Comparison of ENCODE assay signal across 13 cellular contexts in genomic region chr6:106870069-106870468, GRCh38.
DNase-seq lines count a peak whose midpoint lies in the region; ATAC-seq, FAIRE-seq and TF ChIP-seq lines count a peak whose summit lies in the region.
"Had no signal": no experiment of that assay in that cellular context is flagged by ENCODE, and none has a peak within 500 bp of the region (broad histone marks: within the 10 kb centered on the region; RNA-seq: fewer than 3 reads in every experiment).

No MANE protein-coding gene starts in this region.

- H3K27ac ChIP-seq in mesendoderm (ENCODE audit: low read depth, low read length) (no peak overlapping the region), small intestine (ENCODE audit: low read depth in 1 of 2, low read length in 1 of 2) (peak overlapping the region in 1 of 2 donors; percentile 24)
- H3K27ac ChIP-seq: suprapubic skin had no signal

- H3K36me3 ChIP-seq in mesendoderm (ENCODE audit: control insufficient read depth, insufficient read depth, low read length) (no peaks in the 10 kb centered on the region), small intestine (ENCODE audit: control insufficient read depth in 2 of 2, insufficient read depth in 2 of 2, low read length in 2 of 2) (no peaks in the 10 kb centered on the region)
- H3K36me3 ChIP-seq: suprapubic skin had no signal

- DNase-seq in H54 (ENCODE audit: insufficient read length, low spot score): peak; percentile 16
- peak; percentile 57 for DNase-seq in SW480 (ENCODE audit: low spot score)
- peak; percentile 89 for DNase-seq in fibroblast of the aortic adventitia (ENCODE audit: low read depth)
- DNase-seq in type B pancreatic cell (ENCODE audit: extremely low spot score, unreplicated experiment): no peak
- DNase-seq in DMS79 (lab: John Stamatoyannopoulos, UW): no peak
- DNase-seq in mesendoderm: no peak
- no peak for DNase-seq in small intestine
- DNase-seq: anterior cingulate cortex, NCI-H510A had no signal

- WGBS in mesendoderm (ENCODE audit: extremely low coverage, insufficient coverage, low lambda C conversion rate): no CpG with 5 or more reads among the region's 1 CpG
- WGBS in small intestine, 3 donors: 93 to 100% (median 96%) methylated on average over 1 of the region's 1 CpG

- H3K4me1 Mint-ChIP-seq in type B pancreatic cell (ENCODE audit: unreplicated experiment): peaks cover 30% of the 10 kb centered on the region

- no peak overlapping the region for H3K4ac ChIP-seq in mesendoderm (ENCODE audit: low read depth, low read length)

- no peaks in the 10 kb centered on the region for H3K79me2 ChIP-seq in mesendoderm (ENCODE audit: control insufficient read depth, insufficient read depth, low read length)

- H3K27me3 Mint-ChIP-seq in type B pancreatic cell: no peaks in the 10 kb centered on the region

- FAIRE-seq in H54 (lab: Jason Lieb, UNC) (no peak), small intestine (lab: Jason Lieb, UNC) (no peak)
- FAIRE-seq: endometrium had no signal

- no peak overlapping the region for H4K8ac ChIP-seq in mesendoderm (ENCODE audit: low read depth, low read length)

- no peak for ATAC-seq in GM18870 (IDR thresholded peaks at IDR 0.05; ENCODE audit: unreplicated experiment)
- ATAC-seq: sciatic nerve had no signal

- H2BK120ac ChIP-seq in mesendoderm (ENCODE audit: low read depth, low read length): no peak overlapping the region

- H3K27me3 ChIP-seq in mesendoderm (ENCODE audit: insufficient read depth, low read length, poor library complexity) (no peaks in the 10 kb centered on the region), small intestine (ENCODE audit: control insufficient read depth in 2 of 2, insufficient read depth in 2 of 2, low read length in 2 of 2) (no peaks in the 10 kb centered on the region)
- H3K27me3 ChIP-seq: suprapubic skin had no signal

- no peak overlapping the region for H2AK5ac ChIP-seq in mesendoderm (ENCODE audit: low read length)

- H2BK15ac ChIP-seq in mesendoderm (replicated peaks; ENCODE audit: low read depth): no peak overlapping the region

- no peak overlapping the region for H3K56ac ChIP-seq in mesendoderm (ENCODE audit: low read length)

- H3K4me2 ChIP-seq in mesendoderm (ENCODE audit: low read length): no peak overlapping the region

- peaks cover 24% of the 10 kb centered on the region for H3K36me3 Mint-ChIP-seq in type B pancreatic cell

- H3K9me3 ChIP-seq in small intestine (ENCODE audit: control insufficient read depth, low read depth): no peaks in the 10 kb centered on the region
- H3K9me3 ChIP-seq: suprapubic skin had no signal

- no peak overlapping the region for H4K5ac ChIP-seq in mesendoderm (ENCODE audit: low read length)

- H3K9ac ChIP-seq in mesendoderm (ENCODE audit: low read length): no peak overlapping the region

- H3K27ac Mint-ChIP-seq in type B pancreatic cell: peak overlapping the region; percentile 76

- no peak overlapping the region for H2BK5ac ChIP-seq in mesendoderm (ENCODE audit: low read length)

- H3K79me1 ChIP-seq in mesendoderm (ENCODE audit: low read length): no peaks in the 10 kb centered on the region

- H3K18ac ChIP-seq in mesendoderm (ENCODE audit: low read length): no peak overlapping the region

- H3K23ac ChIP-seq in mesendoderm (ENCODE audit: low read length): no peak overlapping the region

- TF ChIP-seq CTCF in fibroblast of the aortic adventitia (IDR thresholded peaks at IDR 0.05; ENCODE audit: insufficient read depth, low read length) (no peak), type B pancreatic cell (conservative IDR thresholded peaks at IDR 0.05) (no peak)

- peaks cover 21% of the 10 kb centered on the region for H3K9me3 Mint-ChIP-seq in type B pancreatic cell

- H3K4me3 ChIP-seq in fibroblast of the aortic adventitia (ENCODE audit: low read depth, low read length): no peak overlapping the region
- no peak overlapping the region for H3K4me3 ChIP-seq in mesendoderm (ENCODE audit: low read length)
- H3K4me3 ChIP-seq in small intestine (ENCODE audit: low read depth in 1 of 2, low read length in 2 of 2): no peak overlapping the region
- H3K4me3 ChIP-seq: suprapubic skin had no signal

- H3K4me3 Mint-ChIP-seq in type B pancreatic cell: peak overlapping the region; percentile 67

- H3K4me1 ChIP-seq in mesendoderm (ENCODE audit: control insufficient read depth, low read depth, low read length) (no peaks in the 10 kb centered on the region), small intestine (ENCODE audit: control insufficient read depth in 2 of 2, insufficient read depth in 1 of 2, low read depth in 1 of 2, low read length in 1 of 2) (peaks cover 0 to 8% of the 10 kb centered on the region in 2 donors)
- H3K4me1 ChIP-seq: suprapubic skin had no signal

- TF ChIP-seq POLR2A in H54 (IDR thresholded peaks at IDR 0.05; ENCODE audit: low read depth, low read length): no peak

Comparison
In these comparisons a context has a peak if more than half of its experiments do, and no peak if none do; other contexts are left out.
1. DNase-seq: peak in H54 (single experiment), SW480 (single experiment) and fibroblast of the aortic adventitia (single experiment); none in type B pancreatic cell (single experiment), DMS79 (single experiment), mesendoderm (single experiment) and small intestine (single experiment).